Comparison of ENCODE assay signal across 25 cellular contexts in genomic region chr4:84481879-84482245, GRCh38. TPM values are rescaled to one million over a fixed set of nuclear protein-coding genes. Genes with fewer than 3 reads are reported as not detected.
A peak's percentile ranks its signal among the peaks of the same experiment; 100 is the strongest.
DNase-seq lines count a peak whose midpoint lies in the region; ATAC-seq, FAIRE-seq and TF ChIP-seq lines count a peak whose summit lies in the region.
"Had no signal": no experiment of that assay in that cellular context is flagged by ENCODE, and none has a peak within 500 bp of the region (broad histone marks: within the 10 kb centered on the region; RNA-seq: fewer than 3 reads in every experiment).

No MANE protein-coding gene starts in this region.

- H3K27me3 ChIP-seq in HUES6 (ENCODE audit: control insufficient read depth, insufficient read depth, low read length) (peaks cover 85% of the 10 kb centered on the region), H1 (replicated peaks in 1 of 4; ENCODE audit: control insufficient read depth in 3 of 4, extremely low read depth in 1 of 4, insufficient read depth in 3 of 4, low read length in 3 of 4) (peaks cover 55 to 83% (median 71%) of the 10 kb centered on the region in 4 experiments), HAP-1 (ENCODE audit: low read depth) (no peaks in the 10 kb centered on the region)
- H3K27me3 ChIP-seq: BE2C, thyroid gland had no signal

- peak in 1 of 2 experiments; percentile 73 for DNase-seq in H1 (ENCODE audit: low read depth in 1 of 2, low spot score in 2 of 2)
- DNase-seq in nephron progenitor cell, result no peak
- DNase-seq in HAP-1 (ENCODE audit: low spot score in 2 of 2), result no peak
- DNase-seq in NCI-H1105 treated with DMSO at 0.1 percent for 48 hours (lab: John Stamatoyannopoulos, UW), result no peak
- DNase-seq: activated CD4-positive, alpha-beta T cell treated with anti-CD3 and anti-CD28 coated beads, Interleukin-2, amount 10 ng/mL, durations not matched to agents 24 days and 14 days; activated T-cell treated with anti-CD3 and anti-CD28 coated beads for 4 hours; BE2C; Calu3; KG1; left ventricle myocardium inferior; NCI-H1092; NCI-H69; OCI-M1; T-helper 9 cell; thyroid gland had no signal

- H3K9ac ChIP-seq in ES-I3 (ENCODE audit: low read depth, low read length), result peak overlapping the region; percentile 16; the same call in 1 of the 2 replicates
- H3K9ac ChIP-seq in HUES6 (ENCODE audit: low read length), result no peak overlapping the region
- no peak overlapping the region for H3K9ac ChIP-seq in H1 (replicated peaks in 1 of 4; ENCODE audit: extremely low read depth in 1 of 4, low read depth in 3 of 4, low read length in 3 of 4)
- H3K9ac ChIP-seq: parathyroid adenoma had no signal

- no peak overlapping the region for H4K91ac ChIP-seq in H1 (replicated peaks; ENCODE audit: insufficient read length, low read length)

- no peak for TF ChIP-seq EP300 in H1 (IDR thresholded peaks at IDR 0.05; ENCODE audit: borderline replicate concordance in 1 of 2, low read depth in 2 of 2, low read length in 2 of 2)

- H3K4me2 ChIP-seq in H1 (ENCODE audit: insufficient read depth in 1 of 2, low read depth in 2 of 2, low read length in 2 of 2), result peak overlapping the region; percentile 62 to 78

- no peak overlapping the region for H2BK5ac ChIP-seq in H1 (ENCODE audit: low read depth, low read length)

- H3K14ac ChIP-seq in H1 (ENCODE audit: insufficient read length), result no peak overlapping the region

- TF ChIP-seq RAD21 in H1 (IDR thresholded peaks at IDR 0.05 in 1 of 2, conservative IDR thresholded peaks at IDR 0.05 in 1 of 2; ENCODE audit: low read depth in 2 of 2, low read length in 2 of 2), result no peak

- H4K20me1 ChIP-seq in H1 (replicated peaks in 1 of 2; ENCODE audit: control insufficient read depth in 1 of 2, insufficient read depth in 2 of 2, low read length in 2 of 2), result no peaks in the 10 kb centered on the region

- H3K36me3 Mint-ChIP-seq in nephron progenitor cell (ENCODE audit: low read depth), result no peaks in the 10 kb centered on the region

- 5% methylated on average over 16 of the region's 19 CpGs; no CpG with 5 or more reads in 1 of the 2 experiments for WGBS in H1 (ENCODE audit: extremely low coverage in 1 of 2, insufficient coverage in 1 of 2, insufficient read length in 1 of 2, insufficient replicate concordance in 2 of 2, low coverage in 1 of 2, low lambda C conversion rate in 2 of 2, missing lambda C conversion rate in 1 of 2), 2 experiments

- H3K4me1 ChIP-seq in ES-I3 (ENCODE audit: insufficient read depth, low read length), result peaks cover 6% of the 10 kb centered on the region; the same call in 1 of the 2 replicates
- peaks cover 20% of the 10 kb centered on the region for H3K4me1 ChIP-seq in HUES6 (ENCODE audit: control insufficient read depth, insufficient read depth, low read length)
- peaks cover 0 to 10% (median 5%) of the 10 kb centered on the region in 4 experiments; a peak in 5 of 7 replicates for H3K4me1 ChIP-seq in H1 (replicated peaks in 1 of 4; ENCODE audit: control insufficient read depth in 3 of 4, insufficient read depth in 4 of 4, low read length in 3 of 4)
- H3K4me1 ChIP-seq in HAP-1, result peaks cover 8% of the 10 kb centered on the region
- H3K4me1 ChIP-seq: BE2C, parathyroid adenoma had no signal

- H3K79me1 ChIP-seq in H1 (ENCODE audit: low read depth, low read length), result no peaks in the 10 kb centered on the region

- TF ChIP-seq CTCF in H1 (IDR thresholded peaks at IDR 0.05; ENCODE audit: control extremely low read depth in 1 of 3, insufficient read depth in 1 of 3, low read depth in 1 of 3, low read length in 3 of 3) (no peak), nephron progenitor cell (IDR thresholded peaks at IDR 0.05) (no peak)

- no peak overlapping the region for H2AK5ac ChIP-seq in H1 (ENCODE audit: low read depth, low read length)

- no peak overlapping the region for H2AFZ ChIP-seq in H1 (ENCODE audit: low read length)
- H2AFZ ChIP-seq: parathyroid adenoma had no signal

- H3K4ac ChIP-seq in H1 (replicated peaks; ENCODE audit: insufficient read length, low read depth, low read length), result no peak overlapping the region

- H3K36me3 ChIP-seq in ES-I3 (ENCODE audit: insufficient read depth, low read length) (no peaks in the 10 kb centered on the region), HUES6 (ENCODE audit: control insufficient read depth, insufficient read depth, low read length) (no peaks in the 10 kb centered on the region), H1 (ENCODE audit: control insufficient read depth in 2 of 4, insufficient read depth in 4 of 4, low read length in 3 of 4) (no peaks in the 10 kb centered on the region), HAP-1 (replicated peaks) (no peaks in the 10 kb centered on the region)
- H3K36me3 ChIP-seq: BE2C, left ventricle myocardium inferior, thyroid gland had no signal

- in situ Hi-C loops in HAP-1 (cut with MboI; ENCODE audit: low sequenced_read_pairs), result no loop called here

- H4K5ac ChIP-seq in H1 (ENCODE audit: insufficient read length, low read depth, low read length), result no peak overlapping the region

- H3K27ac ChIP-seq in HUES6 (ENCODE audit: low read depth, low read length), result no peak overlapping the region
- H3K27ac ChIP-seq in H1 (ENCODE audit: low read depth, low read length), result no peak overlapping the region
- H3K27ac ChIP-seq: left ventricle myocardium inferior, parathyroid adenoma, skin epidermis, thyroid gland had no signal

- H4K8ac ChIP-seq in H1 (ENCODE audit: extremely low read depth, insufficient read depth, low read length), result no peak overlapping the region

- H3K9me3 ChIP-seq in ES-I3 (ENCODE audit: control insufficient read depth, insufficient read depth, low read length) (no peaks in the 10 kb centered on the region), HUES6 (ENCODE audit: control insufficient read depth, insufficient read depth, low read depth, low read length) (no peaks in the 10 kb centered on the region), H1 (ENCODE audit: insufficient read depth in 2 of 2, low read depth in 1 of 2, low read length in 1 of 2) (no peaks in the 10 kb centered on the region), HAP-1 (no peaks in the 10 kb centered on the region)
- H3K9me3 ChIP-seq: BE2C, left ventricle myocardium inferior, thyroid gland had no signal

- no peak overlapping the region for H3K23ac ChIP-seq in H1 (ENCODE audit: insufficient read length)

- POLR2A ChIA-PET in H1 (lab: Charles Lee; ENCODE audit: partially characterized antibody), result interaction anchor here (1.1 to 1.3 kb wide), 3 partner anchors 17 to 22 kb away, joined by 3 to 5 read pairs (median 5); partner anchors contain the start of gene NKX6-1

- no peak overlapping the region for H2BK120ac ChIP-seq in H1 (replicated peaks; ENCODE audit: low read depth, low read length)

- H3K4me3 ChIP-seq in HUES6 (ENCODE audit: low read depth, low read length), result peak overlapping the region; percentile 53
- H3K4me3 ChIP-seq in H1 (ENCODE audit: extremely low read depth in 1 of 4, insufficient read depth in 2 of 4, low read depth in 3 of 4, low read length in 4 of 4), result peak overlapping the region in 1 of 4 experiments; percentile 52; a peak in 2 of 8 replicates
- no peak overlapping the region for H3K4me3 ChIP-seq in HAP-1
- H3K4me3 ChIP-seq: GM12878 had no signal

- peak overlapping the region; percentile 75 for H3K4me3 Mint-ChIP-seq in nephron progenitor cell
- H3K4me3 Mint-ChIP-seq: activated CD4-positive, alpha-beta T cell treated with anti-CD3 and anti-CD28 coated beads, Interleukin-2, amount 10 ng/mL, durations not matched to agents 24 days and 14 days; central memory CD8-positive, alpha-beta T cell had no signal

- H3K79me2 ChIP-seq in H1 (ENCODE audit: control insufficient read depth in 1 of 2, insufficient read depth in 2 of 2, low read length in 2 of 2), result no peaks in the 10 kb centered on the region
- H3K79me2 ChIP-seq: parathyroid adenoma had no signal

- no peak for FAIRE-seq in H1 (lab: Jason Lieb, UNC)
- FAIRE-seq: G401.6, GM12878 had no signal

- no peak overlapping the region for H3K18ac ChIP-seq in H1 (ENCODE audit: extremely low read depth, low read length)

- CTCF ChIA-PET in H1 (lab: Charles Lee; ENCODE audit: partially characterized antibody), result interaction anchor here (0.7 to 6.8 kb wide), 19 partner anchors 8 to 714 kb away, joined by 3 to 83 read pairs (median 4); partner anchors contain the start of gene NKX6-1

- peaks cover 84% of the 10 kb centered on the region for H3K27me3 Mint-ChIP-seq in nephron progenitor cell (ENCODE audit: low read depth, poor library complexity)

- H3K27ac Mint-ChIP-seq in nephron progenitor cell, result no peak overlapping the region
- H3K27ac Mint-ChIP-seq: activated CD4-positive, alpha-beta T cell treated with anti-CD3 and anti-CD28 coated beads, Interleukin-2, amount 10 ng/mL, durations not matched to agents 24 days and 14 days had no signal

- H2BK20ac ChIP-seq in H1 (ENCODE audit: low read length), result no peak overlapping the region

- no peak overlapping the region for H2BK15ac ChIP-seq in H1 (ENCODE audit: low read length)

- H3K56ac ChIP-seq in H1 (replicated peaks; ENCODE audit: insufficient read length, low read depth, low read length), result no peak overlapping the region

- peaks cover 32% of the 10 kb centered on the region for H3K4me1 Mint-ChIP-seq in nephron progenitor cell
- H3K4me1 Mint-ChIP-seq: central memory CD8-positive, alpha-beta T cell had no signal

- no peak for TF ChIP-seq POLR2A in H1 (IDR thresholded peaks at IDR 0.05; ENCODE audit: control extremely low read depth in 1 of 2, low read depth in 2 of 2, low read length in 2 of 2)

- H2BK12ac ChIP-seq in H1 (ENCODE audit: low read depth, low read length), result no peak overlapping the region

- H3K9me3 Mint-ChIP-seq in nephron progenitor cell, result peaks cover 8% of the 10 kb centered on the region

- ATAC-seq in HG03175 (IDR thresholded peaks at IDR 0.05; ENCODE audit: unreplicated experiment) (no peak), GM19455 (IDR thresholded peaks at IDR 0.05; ENCODE audit: unreplicated experiment) (no peak)
- ATAC-seq: GM12878 had no signal

- no peaks in the 10 kb centered on the region; the same call in 1 of the 2 replicates for H3K23me2 ChIP-seq in H1 (ENCODE audit: low read depth, low read length)

TF ChIP-seq in H1, 55 proteins besides CTCF, POLR2A, EP300 and RAD21 (continues in another document):
- TF ChIP-seq CEBPB (IDR thresholded peaks at IDR 0.05; ENCODE audit: low read depth, low read length) (no peak), TBP (IDR thresholded peaks at IDR 0.05; ENCODE audit: low read depth, low read length) (no peak), BACH1 (IDR thresholded peaks at IDR 0.05; ENCODE audit: low read length) (0 out of 2 replicates have a peak, but pooled peaks have one; percentile 13), TCF12 (IDR thresholded peaks at IDR 0.05; ENCODE audit: low read depth, low read length) (no peak), BCL11A (IDR thresholded peaks at IDR 0.05; ENCODE audit: low read depth in 2 of 2, low read length in 2 of 2) (no peak)

RNA-seq across cellular contexts. Expression of gene NKX6-1, which starts 17.2 kb away (rescaled TPM):
- 0.19 and 0.45 TPM in 2 replicates for total RNA-seq in H1 (2021; fragmentation: NEBNext Ultra II Directional; extraction: Animal tissue kit (Norgen Biotek cat#: 25700))
- 0.03 and 0.13 TPM in 2 replicates for polyA plus RNA-seq in H1 (2011; rRNA removed)
- 0.05 TPM for polyA plus RNA-seq in H1 (2011; cell fraction: cytosol; rRNA removed)
- polyA plus RNA-seq in H1 (2011; cell fraction: nucleus; rRNA removed), result 0.06 TPM
- 0.08 TPM in 1 of 4 replicates, not detected in the others for polyA plus RNA-seq in H1 (2012, experiment 1 of 2)
- not detected for polyA plus RNA-seq in H1 (2012, experiment 2 of 2)
- polyA plus RNA-seq in H1 (2013, experiment 1 of 2), result 0.08 TPM
- 0.06 TPM for polyA plus RNA-seq in H1 (2013, experiment 2 of 2)
- not detected in 2 replicates for polyA minus RNA-seq in H1 (2011; rRNA and poly(A)+ RNA removed)
- not detected for polyA minus RNA-seq in H1 (2011; cell fraction: cytosol; rRNA and poly(A)+ RNA removed)
- not detected for polyA minus RNA-seq in H1 (2011; cell fraction: nucleus; rRNA and poly(A)+ RNA removed)
- total RNA-seq: activated CD4-positive, alpha-beta T cell treated with anti-CD3 and anti-CD28 coated beads, Interleukin-2, amount 10 ng/mL, durations not matched to agents 24 days and 14 days; GM12878; left ventricle myocardium inferior; mucosa of gallbladder had no signal
- polyA plus RNA-seq: GM12878 had no signal
